ENCODE assay signal across 1 cellular context in genomic region chr15:41115652-41116115, GRCh38.
A peak's percentile ranks its signal among the peaks of the same experiment; 100 is the strongest.
TF ChIP-seq lines count a peak whose summit lies in the region.

No MANE protein-coding gene starts in this region.

TF ChIP-seq in K562, 482 proteins besides CTCF, POLR2A, EP300 and RAD21 (continued from another document and continues in another):
- TF ChIP-seq EHMT2 (IDR thresholded peaks at IDR 0.05) (no peak), ZBTB9 (CRISPR knock-in tag; IDR thresholded peaks at IDR 0.05) (no peak), ARID3B (CRISPR knock-in tag; IDR thresholded peaks at IDR 0.05; ENCODE audit: borderline replicate concordance) (no peak), PHF21A (IDR thresholded peaks at IDR 0.05; ENCODE audit: borderline replicate concordance, low read depth) (no peak), NCOA2 (IDR thresholded peaks at IDR 0.05; ENCODE audit: partially characterized antibody in 2 of 2) (no peak), PHB2 (IDR thresholded peaks at IDR 0.05; ENCODE audit: low read depth) (no peak), BACH1 (tag; IDR thresholded peaks at IDR 0.05) (no peak; the same call in 1 of the 2 replicates), TFAP4 (CRISPR knock-in tag; IDR thresholded peaks at IDR 0.05; ENCODE audit: borderline replicate concordance) (peak; percentile 50; the same call in 1 of the 2 replicates), ZNF280A (IDR thresholded peaks at IDR 0.05; ENCODE audit: low read depth, partially characterized antibody) (no peak), SPI1 (IDR thresholded peaks at IDR 0.05; ENCODE audit: borderline replicate concordance, low read depth, low read length) (no peak), BHLHE40 (IDR thresholded peaks at IDR 0.05; ENCODE audit: low read length) (peak; percentile 79), JUND (IDR thresholded peaks at IDR 0.05; ENCODE audit: borderline replicate concordance, low read depth, low read length) (0 out of 2 replicates have a peak, but pooled peaks have one; percentile 33), JUND (tag; IDR thresholded peaks at IDR 0.05; ENCODE audit: borderline replicate concordance, low read depth, low read length) (no peak), LCOR (CRISPR knock-in tag; IDR thresholded peaks at IDR 0.05) (no peak; the same call in 1 of the 2 replicates), TCF7 (IDR thresholded peaks at IDR 0.05; ENCODE audit: borderline replicate concordance) (no peak), HIVEP1 (CRISPR knock-in tag; IDR thresholded peaks at IDR 0.05) (no peak), HES1 (IDR thresholded peaks at IDR 0.05; ENCODE audit: low read depth) (no peak), ARID1B (IDR thresholded peaks at IDR 0.05) (no peak), RNF2 (IDR thresholded peaks at IDR 0.05) (no peak), KDM5B (IDR thresholded peaks at IDR 0.05; ENCODE audit: insufficient replicate concordance, low read depth, low read length) (peak; percentile 23), RFX5 (IDR thresholded peaks at IDR 0.05; ENCODE audit: low read depth, low read length) (no peak), TGIF2 (CRISPR knock-in tag; IDR thresholded peaks at IDR 0.05) (no peak; the same call in 1 of the 2 replicates), RBM17 (IDR thresholded peaks at IDR 0.05; ENCODE audit: borderline replicate concordance, low read depth, low read length) (no peak), RCOR1 (IDR thresholded peaks at IDR 0.05; ENCODE audit: borderline replicate concordance in 1 of 2, low read depth in 2 of 2, low read length in 2 of 2) (peak in 1 of 2 experiments; percentile 31; a peak in 1 of 4 replicates), SRSF3 (IDR thresholded peaks at IDR 0.05; ENCODE audit: insufficient read depth, low read length) (0 out of 2 replicates have a peak, but pooled peaks have one; percentile 27), NR2F6 (CRISPR knock-in tag; IDR thresholded peaks at IDR 0.05) (no peak), ZFPM2 (CRISPR knock-in tag; IDR thresholded peaks at IDR 0.05) (no peak), USF2 (CRISPR knock-in tag; IDR thresholded peaks at IDR 0.05) (peak; percentile 35), ESRRB (CRISPR knock-in tag; IDR thresholded peaks at IDR 0.05; ENCODE audit: borderline replicate concordance) (no peak), PTRF (tag; IDR thresholded peaks at IDR 0.05) (no peak), TCFL5 (CRISPR knock-in tag; conservative IDR thresholded peaks at IDR 0.05) (no peak), ZKSCAN3 (CRISPR knock-in tag; IDR thresholded peaks at IDR 0.05) (no peak), LEF1 (IDR thresholded peaks at IDR 0.05) (peak; percentile 32; the same call in 1 of the 2 replicates), ZEB2 (IDR thresholded peaks at IDR 0.05) (peak; percentile 71; the same call in 1 of the 2 replicates), ZNF785 (CRISPR knock-in tag; IDR thresholded peaks at IDR 0.05) (no peak), MECOM (CRISPR knock-in tag; IDR thresholded peaks at IDR 0.05) (no peak), ZC3H8 (IDR thresholded peaks at IDR 0.05) (no peak)
- TF ChIP-seq, protein P1, sequence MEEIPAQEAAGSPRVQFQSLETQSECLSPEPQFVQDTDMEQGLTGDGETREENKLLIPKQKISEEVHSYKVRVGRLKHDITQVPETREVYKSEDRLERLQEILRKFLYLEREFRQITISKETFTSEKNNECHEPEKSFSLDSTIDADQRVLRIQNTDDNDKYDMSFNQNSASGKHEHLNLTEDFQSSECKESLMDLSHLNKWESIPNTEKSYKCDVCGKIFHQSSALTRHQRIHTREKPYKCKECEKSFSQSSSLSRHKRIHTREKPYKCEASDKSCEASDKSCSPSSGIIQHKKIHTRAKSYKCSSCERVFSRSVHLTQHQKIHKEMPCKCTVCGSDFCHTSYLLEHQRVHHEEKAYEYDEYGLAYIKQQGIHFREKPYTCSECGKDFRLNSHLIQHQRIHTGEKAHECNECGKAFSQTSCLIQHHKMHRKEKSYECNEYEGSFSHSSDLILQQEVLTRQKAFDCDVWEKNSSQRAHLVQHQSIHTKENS (CRISPR knock-in tag; IDR thresholded peaks at IDR 0.05): no peak
- TF ChIP-seq, protein P2, sequence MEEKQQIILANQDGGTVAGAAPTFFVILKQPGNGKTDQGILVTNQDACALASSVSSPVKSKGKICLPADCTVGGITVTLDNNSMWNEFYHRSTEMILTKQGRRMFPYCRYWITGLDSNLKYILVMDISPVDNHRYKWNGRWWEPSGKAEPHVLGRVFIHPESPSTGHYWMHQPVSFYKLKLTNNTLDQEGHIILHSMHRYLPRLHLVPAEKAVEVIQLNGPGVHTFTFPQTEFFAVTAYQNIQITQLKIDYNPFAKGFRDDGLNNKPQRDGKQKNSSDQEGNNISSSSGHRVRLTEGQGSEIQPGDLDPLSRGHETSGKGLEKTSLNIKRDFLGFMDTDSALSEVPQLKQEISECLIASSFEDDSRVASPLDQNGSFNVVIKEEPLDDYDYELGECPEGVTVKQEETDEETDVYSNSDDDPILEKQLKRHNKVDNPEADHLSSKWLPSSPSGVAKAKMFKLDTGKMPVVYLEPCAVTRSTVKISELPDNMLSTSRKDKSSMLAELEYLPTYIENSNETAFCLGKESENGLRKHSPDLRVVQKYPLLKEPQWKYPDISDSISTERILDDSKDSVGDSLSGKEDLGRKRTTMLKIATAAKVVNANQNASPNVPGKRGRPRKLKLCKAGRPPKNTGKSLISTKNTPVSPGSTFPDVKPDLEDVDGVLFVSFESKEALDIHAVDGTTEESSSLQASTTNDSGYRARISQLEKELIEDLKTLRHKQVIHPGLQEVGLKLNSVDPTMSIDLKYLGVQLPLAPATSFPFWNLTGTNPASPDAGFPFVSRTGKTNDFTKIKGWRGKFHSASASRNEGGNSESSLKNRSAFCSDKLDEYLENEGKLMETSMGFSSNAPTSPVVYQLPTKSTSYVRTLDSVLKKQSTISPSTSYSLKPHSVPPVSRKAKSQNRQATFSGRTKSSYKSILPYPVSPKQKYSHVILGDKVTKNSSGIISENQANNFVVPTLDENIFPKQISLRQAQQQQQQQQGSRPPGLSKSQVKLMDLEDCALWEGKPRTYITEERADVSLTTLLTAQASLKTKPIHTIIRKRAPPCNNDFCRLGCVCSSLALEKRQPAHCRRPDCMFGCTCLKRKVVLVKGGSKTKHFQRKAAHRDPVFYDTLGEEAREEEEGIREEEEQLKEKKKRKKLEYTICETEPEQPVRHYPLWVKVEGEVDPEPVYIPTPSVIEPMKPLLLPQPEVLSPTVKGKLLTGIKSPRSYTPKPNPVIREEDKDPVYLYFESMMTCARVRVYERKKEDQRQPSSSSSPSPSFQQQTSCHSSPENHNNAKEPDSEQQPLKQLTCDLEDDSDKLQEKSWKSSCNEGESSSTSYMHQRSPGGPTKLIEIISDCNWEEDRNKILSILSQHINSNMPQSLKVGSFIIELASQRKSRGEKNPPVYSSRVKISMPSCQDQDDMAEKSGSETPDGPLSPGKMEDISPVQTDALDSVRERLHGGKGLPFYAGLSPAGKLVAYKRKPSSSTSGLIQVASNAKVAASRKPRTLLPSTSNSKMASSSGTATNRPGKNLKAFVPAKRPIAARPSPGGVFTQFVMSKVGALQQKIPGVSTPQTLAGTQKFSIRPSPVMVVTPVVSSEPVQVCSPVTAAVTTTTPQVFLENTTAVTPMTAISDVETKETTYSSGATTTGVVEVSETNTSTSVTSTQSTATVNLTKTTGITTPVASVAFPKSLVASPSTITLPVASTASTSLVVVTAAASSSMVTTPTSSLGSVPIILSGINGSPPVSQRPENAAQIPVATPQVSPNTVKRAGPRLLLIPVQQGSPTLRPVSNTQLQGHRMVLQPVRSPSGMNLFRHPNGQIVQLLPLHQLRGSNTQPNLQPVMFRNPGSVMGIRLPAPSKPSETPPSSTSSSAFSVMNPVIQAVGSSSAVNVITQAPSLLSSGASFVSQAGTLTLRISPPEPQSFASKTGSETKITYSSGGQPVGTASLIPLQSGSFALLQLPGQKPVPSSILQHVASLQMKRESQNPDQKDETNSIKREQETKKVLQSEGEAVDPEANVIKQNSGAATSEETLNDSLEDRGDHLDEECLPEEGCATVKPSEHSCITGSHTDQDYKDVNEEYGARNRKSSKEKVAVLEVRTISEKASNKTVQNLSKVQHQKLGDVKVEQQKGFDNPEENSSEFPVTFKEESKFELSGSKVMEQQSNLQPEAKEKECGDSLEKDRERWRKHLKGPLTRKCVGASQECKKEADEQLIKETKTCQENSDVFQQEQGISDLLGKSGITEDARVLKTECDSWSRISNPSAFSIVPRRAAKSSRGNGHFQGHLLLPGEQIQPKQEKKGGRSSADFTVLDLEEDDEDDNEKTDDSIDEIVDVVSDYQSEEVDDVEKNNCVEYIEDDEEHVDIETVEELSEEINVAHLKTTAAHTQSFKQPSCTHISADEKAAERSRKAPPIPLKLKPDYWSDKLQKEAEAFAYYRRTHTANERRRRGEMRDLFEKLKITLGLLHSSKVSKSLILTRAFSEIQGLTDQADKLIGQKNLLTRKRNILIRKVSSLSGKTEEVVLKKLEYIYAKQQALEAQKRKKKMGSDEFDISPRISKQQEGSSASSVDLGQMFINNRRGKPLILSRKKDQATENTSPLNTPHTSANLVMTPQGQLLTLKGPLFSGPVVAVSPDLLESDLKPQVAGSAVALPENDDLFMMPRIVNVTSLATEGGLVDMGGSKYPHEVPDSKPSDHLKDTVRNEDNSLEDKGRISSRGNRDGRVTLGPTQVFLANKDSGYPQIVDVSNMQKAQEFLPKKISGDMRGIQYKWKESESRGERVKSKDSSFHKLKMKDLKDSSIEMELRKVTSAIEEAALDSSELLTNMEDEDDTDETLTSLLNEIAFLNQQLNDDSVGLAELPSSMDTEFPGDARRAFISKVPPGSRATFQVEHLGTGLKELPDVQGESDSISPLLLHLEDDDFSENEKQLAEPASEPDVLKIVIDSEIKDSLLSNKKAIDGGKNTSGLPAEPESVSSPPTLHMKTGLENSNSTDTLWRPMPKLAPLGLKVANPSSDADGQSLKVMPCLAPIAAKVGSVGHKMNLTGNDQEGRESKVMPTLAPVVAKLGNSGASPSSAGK (IDR thresholded peaks at IDR 0.05): peak; percentile 48; the same call in 1 of the 2 replicates
- TF ChIP-seq, protein P3, sequence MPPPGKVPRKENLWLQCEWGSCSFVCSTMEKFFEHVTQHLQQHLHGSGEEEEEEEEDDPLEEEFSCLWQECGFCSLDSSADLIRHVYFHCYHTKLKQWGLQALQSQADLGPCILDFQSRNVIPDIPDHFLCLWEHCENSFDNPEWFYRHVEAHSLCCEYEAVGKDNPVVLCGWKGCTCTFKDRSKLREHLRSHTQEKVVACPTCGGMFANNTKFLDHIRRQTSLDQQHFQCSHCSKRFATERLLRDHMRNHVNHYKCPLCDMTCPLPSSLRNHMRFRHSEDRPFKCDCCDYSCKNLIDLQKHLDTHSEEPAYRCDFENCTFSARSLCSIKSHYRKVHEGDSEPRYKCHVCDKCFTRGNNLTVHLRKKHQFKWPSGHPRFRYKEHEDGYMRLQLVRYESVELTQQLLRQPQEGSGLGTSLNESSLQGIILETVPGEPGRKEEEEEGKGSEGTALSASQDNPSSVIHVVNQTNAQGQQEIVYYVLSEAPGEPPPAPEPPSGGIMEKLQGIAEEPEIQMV (tag; conservative IDR thresholded peaks at IDR 0.05; ENCODE audit: low read depth): no peak
